28 cellular contexts compared by ENCODE assay signal in the genomic region with DNA sequence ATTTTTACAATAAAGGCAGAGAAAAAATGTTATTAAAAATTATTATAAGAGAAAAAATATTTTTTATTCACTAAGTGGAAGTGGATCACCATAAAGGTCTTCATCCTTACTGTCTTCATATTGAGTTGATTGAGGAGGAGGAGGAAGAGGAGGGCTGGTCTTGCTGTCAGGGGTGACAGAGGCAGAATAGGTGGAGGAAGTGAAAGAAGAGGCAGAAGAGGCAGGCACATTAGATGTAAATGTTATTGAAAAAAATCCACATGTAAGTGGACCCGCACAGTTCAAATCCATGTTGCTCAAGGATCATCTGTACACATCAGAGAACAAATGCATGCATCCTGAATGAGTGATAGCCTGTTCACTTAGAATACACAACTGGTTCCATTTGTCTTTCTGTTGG. TPM values are rescaled to one million over a fixed set of nuclear protein-coding genes. Genes with fewer than 3 reads are reported as not detected.
A peak's percentile ranks its signal among the peaks of the same experiment; 100 is the strongest.
DNase-seq lines count a peak whose midpoint lies in the region; ATAC-seq, FAIRE-seq and TF ChIP-seq lines count a peak whose summit lies in the region.
"Had no signal": no experiment of that assay in that cellular context is flagged by ENCODE, and none has a peak within 500 bp of the region (broad histone marks: within the 10 kb centered on the region; RNA-seq: fewer than 3 reads in every experiment).

No MANE protein-coding gene starts in this region.

- FAIRE-seq in HepG2 (lab: Jason Lieb, UNC) = no peak
- FAIRE-seq: A204.1, frontal cortex had no signal

- POLR2A ChIA-PET in HepG2 (lab: Yijun Ruan, JAX) = no interaction called here

- peaks cover 9% of the 10 kb centered on the region for H3K79me2 ChIP-seq in HepG2 (ENCODE audit: insufficient read depth, low read length)

- H3K9me3 ChIP-seq in HepG2 (ENCODE audit: low read length) (no peaks in the 10 kb centered on the region), right lobe of liver (no peaks in the 10 kb centered on the region)
- H3K9me3 ChIP-seq: HAP-1, SK-N-SH, uterus had no signal

- no peak for TF ChIP-seq EP300 in HepG2 (IDR thresholded peaks at IDR 0.05; ENCODE audit: low read depth in 2 of 2, low read length in 2 of 2)
- TF ChIP-seq EP300 in HepG2 (CRISPR knock-in tag; IDR thresholded peaks at IDR 0.05; ENCODE audit: borderline replicate concordance) = no peak

- CTCF ChIA-PET in HepG2 (lab: Yijun Ruan, JAX; ENCODE audit: low intra/inter-chr PET ratio, low total read pairs) = no interaction called here

- TF ChIP-seq POLR2A in HepG2 (IDR thresholded peaks at IDR 0.05; ENCODE audit: insufficient read depth in 1 of 2, low read depth in 2 of 2, low read length in 2 of 2) (no peak), right lobe of liver (IDR thresholded peaks at IDR 0.05) (no peak)

- H3K4me3 ChIP-seq in HepG2 (replicated peaks in 1 of 3; ENCODE audit: insufficient read depth in 1 of 3, low read depth in 2 of 3, low read length in 3 of 3) (no peak overlapping the region), right lobe of liver (no peak overlapping the region)
- H3K4me3 ChIP-seq: HAP-1, neural progenitor cell, uterus had no signal

- H3K4me1 ChIP-seq in HepG2 (ENCODE audit: insufficient read depth, low read length) (peaks cover 50% of the 10 kb centered on the region), right lobe of liver (peaks cover 0 to 5% (median 0%) of the 10 kb centered on the region in 4 donors)
- H3K4me1 ChIP-seq: HAP-1, neural progenitor cell, uterus had no signal

- no TSS peak for BruUV-seq in HepG2 (replicated peaks; lab: Mats Ljungman, UMichigan)

- intact Hi-C loops in HepG2 (cut with micrococcal nuclease; ENCODE audit: unreplicated experiment) = no loop called here
- intact Hi-C loops in right lobe of liver (cut with DNase I) = no loop called here

- no peaks in the 10 kb centered on the region for H4K20me1 ChIP-seq in HepG2 (ENCODE audit: insufficient read depth, low read length)

- WGBS in HepG2 (ENCODE audit: low lambda C conversion rate) = 83% methylated on average over 1 of the region's 1 CpG
- WGBS in right lobe of liver (ENCODE audit: insufficient coverage, low coverage, low lambda C conversion rate, missing lambda C conversion rate) = 80% methylated on average over 1 of the region's 1 CpG

- TF ChIP-seq RAD21 in HepG2 (CRISPR knock-in tag; IDR thresholded peaks at IDR 0.05) = no peak

- DNase-seq in HepG2 (ENCODE audit: low spot score) (no peak), right lobe of liver (no peak), NCI-H748 treated with DMSO at 0.1 percent for 48 hours (lab: John Stamatoyannopoulos, UW) (peak; percentile 52), epithelial cell of prostate (ENCODE audit: low read depth, low spot score) (no peak), RKO (ENCODE audit: low spot score) (no peak), SKM-1 treated with dmso at 0.1 percent for 144 hours (lab: John Stamatoyannopoulos, UW; ENCODE audit: unreplicated experiment) (no peak), dedifferentiated amniotic fluid mesenchymal stem cell (ENCODE audit: extremely low spot score) (no peak)
- DNase-seq: activated CD4-positive, alpha-beta memory T cell treated with anti-CD3 and anti-CD28 coated beads, Interleukin-2, amount 10 ng/mL, durations not matched to agents 7 days and 5 days; activated CD4-positive, alpha-beta T cell treated with anti-CD3 and anti-CD28 coated beads for 1 hour; activated effector memory CD4-positive, alpha-beta T cell treated with Interleukin-2 at 50 U/mL for 16 hours; activated naive CD8-positive, alpha-beta T cell treated with anti-CD3 and anti-CD28 coated beads, Interleukin-2, amount 10 ng/mL, durations not matched to agents 7 days and 5 days; CD8-positive, alpha-beta T cell; DMS153; left cardiac atrium; NCI-H1694 treated with DMSO at 0.1 percent for 48 hours; NCI-H526; RPMI8226; SK-N-SH; stimulated activated CD4-positive, alpha-beta T cell treated with anti-CD3 and anti-CD28 coated beads, Interleukin-4, amount 100 ng/mL, for 4 hours; T-helper 17 cell; uterus had no signal

- no peaks in the 10 kb centered on the region for H3K36me3 ChIP-seq in HepG2 (replicated peaks in 1 of 2; ENCODE audit: control insufficient read depth in 1 of 2, insufficient read depth in 2 of 2, low read length in 2 of 2)
- H3K36me3 ChIP-seq in right lobe of liver = no peaks in the 10 kb centered on the region
- H3K36me3 ChIP-seq: HAP-1, neural progenitor cell, uterus had no signal

- in situ Hi-C loops in HepG2 (cut with HindIII; ENCODE audit: extremely low pct_ligation_motif_present, low pct_unique_long_range_greater_than_20kb) = loop anchor here (10.0 kb wide), 1 partner anchor 315 kb away; no protein-coding TSS in a partner anchor

- no peak overlapping the region for H2AFZ ChIP-seq in HepG2 (ENCODE audit: low read length)
- H2AFZ ChIP-seq: neural progenitor cell had no signal

- no peak for TF ChIP-seq CTCF in HepG2 (CRISPR knock-in tag; IDR thresholded peaks at IDR 0.05)
- no peak for TF ChIP-seq CTCF in right lobe of liver (IDR thresholded peaks at IDR 0.05)

- H3K9ac ChIP-seq in HepG2 (ENCODE audit: insufficient read depth, low read depth, low read length) = no peak overlapping the region
- H3K9ac ChIP-seq: KMS-11, neural progenitor cell, SK-N-SH had no signal

- no peak overlapping the region for H3K27ac ChIP-seq in HepG2 (ENCODE audit: extremely low read length, insufficient read depth, low read length)
- H3K27ac ChIP-seq in right lobe of liver = no peak overlapping the region
- H3K27ac ChIP-seq in epithelial cell of prostate = peak overlapping the region; percentile 84
- H3K27ac ChIP-seq: KMS-11, neural progenitor cell, uterus had no signal

- no peaks in the 10 kb centered on the region; a peak in 1 of 5 replicates for H3K27me3 ChIP-seq in HepG2 (ENCODE audit: control insufficient read depth in 1 of 2, insufficient read depth in 2 of 2, low read length in 2 of 2)
- no peaks in the 10 kb centered on the region for H3K27me3 ChIP-seq in right lobe of liver
- H3K27me3 ChIP-seq: uterus had no signal

- H3K4me2 ChIP-seq in HepG2 (ENCODE audit: low read depth, low read length) = no peak overlapping the region
- H3K4me2 ChIP-seq: KMS-11, neural progenitor cell, SK-N-SH had no signal

- ATAC-seq in HepG2 (no peak), right lobe of liver (no peak), HG03565 (IDR thresholded peaks at IDR 0.05; ENCODE audit: unreplicated experiment) (no peak)
- ATAC-seq: CD8-positive, alpha-beta T cell; stimulated activated memory B cell treated with anti-CD40 and anti-IgM and Interleukin-4, amounts not matched to agents 10 μg/mL and 1 μg/mL and 100 μg/mL, for 72 hours; T-helper 17 cell had no signal

TF ChIP-seq in HepG2, 621 proteins besides CTCF, POLR2A, EP300 and RAD21:
- TF ChIP-seq ZNF24 (IDR thresholded peaks at IDR 0.05) (peak; percentile 69; the same call in 1 of the 2 replicates), ZNF549 (CRISPR knock-in tag; IDR thresholded peaks at IDR 0.05) (no peak)

RNA-seq across cellular contexts. Expression of a gene that starts 6.4 kb away (rescaled TPM):
- 154 and 165 TPM in 2 replicates for total RNA-seq in HepG2 (2016; rRNA removed; fragmentation: Illumina TruSeq; extraction: Trizol)
- 81.5 and 81.6 TPM in 2 replicates for total RNA-seq in HepG2 (2016; cell fraction: cytosol; rRNA removed; fragmentation: Illumina TruSeq; extraction: Trizol; ENCODE audit: low read depth)
- total RNA-seq in HepG2 (2016; cell fraction: insoluble cytoplasmic fraction; rRNA removed; fragmentation: Illumina TruSeq; extraction: Trizol) = 151 and 153 TPM in 2 replicates
- total RNA-seq in HepG2 (2016; cell fraction: membrane; rRNA removed; fragmentation: Illumina TruSeq; extraction: Trizol) = 160 and 169 TPM in 2 replicates
- 110 and 114 TPM in 2 replicates for total RNA-seq in HepG2 (2016; cell fraction: nucleus; rRNA removed; fragmentation: Illumina TruSeq; extraction: Trizol)
- polyA plus RNA-seq in HepG2 (2011; rRNA removed) = 180 and 212 TPM in 2 replicates
- polyA plus RNA-seq in HepG2 (2011; cell fraction: cytosol; rRNA removed) = 161 and 177 TPM in 2 replicates
- polyA plus RNA-seq in HepG2 (2011; cell fraction: nucleus; rRNA removed) = 71.8 and 89.4 TPM in 2 replicates
- 134 and 184 TPM in 2 replicates for polyA plus RNA-seq in HepG2 (2012)
- polyA plus RNA-seq in HepG2 (2016; cell fraction: cytosol; fragmentation: Illumina TruSeq; extraction: Trizol; ENCODE audit: low read depth) = 102 and 115 TPM in 2 replicates
- polyA plus RNA-seq in HepG2 (2016; cell fraction: insoluble cytoplasmic fraction; fragmentation: Illumina TruSeq; extraction: Trizol; ENCODE audit: low read depth) = 213 and 235 TPM in 2 replicates
- 179 and 180 TPM in 2 replicates for polyA plus RNA-seq in HepG2 (2016; cell fraction: membrane; fragmentation: Illumina TruSeq; extraction: Trizol; ENCODE audit: low read depth)
- 145 and 148 TPM in 2 replicates for polyA plus RNA-seq in HepG2 (2016; cell fraction: nucleus; fragmentation: Illumina TruSeq; extraction: Trizol; ENCODE audit: insufficient read depth, low read depth)
- 28.4 and 78.1 TPM in 2 replicates for polyA minus RNA-seq in HepG2 (2011; rRNA and poly(A)+ RNA removed; ENCODE audit: low replicate concordance)
- polyA minus RNA-seq in HepG2 (2011; cell fraction: cytosol; rRNA and poly(A)+ RNA removed) = 121 and 126 TPM in 2 replicates
- polyA minus RNA-seq in HepG2 (2011; cell fraction: nucleus; rRNA and poly(A)+ RNA removed) = 287 and 295 TPM in 2 replicates
- 100 to 1,000 TPM in 1 of 6 experiments, 10 to 100 TPM in 5; 60.7 to 109 (median 72.9) TPM for total RNA-seq in right lobe of liver
